2 cellular contexts compared by ENCODE assay signal in genomic region chr19:18388328-18389094, GRCh38.
TF ChIP-seq lines count a peak whose summit lies in the region.

No MANE protein-coding gene starts in this region.

TF ChIP-seq in HEK293, 187 proteins besides CTCF, POLR2A, EP300 and RAD21 (continued from another document and continues in another):
- no peak for TF ChIP-seq AEBP2 (tag by site-specific recombination; IDR thresholded peaks at IDR 0.05; ENCODE audit: borderline replicate concordance)
- TF ChIP-seq ZNF112 (tag by site-specific recombination; IDR thresholded peaks at IDR 0.05), result no peak
- TF ChIP-seq ZNF626 (tag by site-specific recombination; IDR thresholded peaks at IDR 0.05), result no peak
- TF ChIP-seq, protein P1, sequence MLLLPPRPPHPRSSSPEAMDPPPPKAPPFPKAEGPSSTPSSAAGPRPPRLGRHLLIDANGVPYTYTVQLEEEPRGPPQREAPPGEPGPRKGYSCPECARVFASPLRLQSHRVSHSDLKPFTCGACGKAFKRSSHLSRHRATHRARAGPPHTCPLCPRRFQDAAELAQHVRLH (tag by site-specific recombination; IDR thresholded peaks at IDR 0.05), result peak; percentile 54; the same call in 1 of the 2 replicates
- TF ChIP-seq ZNF140 (tag by site-specific recombination; IDR thresholded peaks at IDR 0.05), result no peak
- peak; percentile 15 for TF ChIP-seq ZNF623 (tag by site-specific recombination; IDR thresholded peaks at IDR 0.05)
- no peak for TF ChIP-seq ZNF513 (tag by site-specific recombination; IDR thresholded peaks at IDR 0.05)
- TF ChIP-seq ZNF37A (tag by site-specific recombination; IDR thresholded peaks at IDR 0.05), result no peak
- TF ChIP-seq, protein P2, sequence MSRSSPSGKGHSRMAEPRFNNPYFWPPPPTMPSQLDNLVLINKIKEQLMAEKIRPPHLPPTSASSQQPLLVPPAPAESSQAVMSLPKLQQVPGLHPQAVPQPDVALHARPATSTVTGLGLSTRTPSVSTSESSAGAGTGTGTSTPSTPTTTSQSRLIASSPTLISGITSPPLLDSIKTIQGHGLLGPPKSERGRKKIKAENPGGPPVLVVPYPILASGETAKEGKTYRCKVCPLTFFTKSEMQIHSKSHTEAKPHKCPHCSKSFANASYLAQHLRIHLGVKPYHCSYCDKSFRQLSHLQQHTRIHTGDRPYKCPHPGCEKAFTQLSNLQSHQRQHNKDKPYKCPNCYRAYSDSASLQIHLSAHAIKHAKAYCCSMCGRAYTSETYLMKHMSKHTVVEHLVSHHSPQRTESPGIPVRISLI (tag by site-specific recombination; IDR thresholded peaks at IDR 0.05), result no peak
- TF ChIP-seq, protein P3, sequence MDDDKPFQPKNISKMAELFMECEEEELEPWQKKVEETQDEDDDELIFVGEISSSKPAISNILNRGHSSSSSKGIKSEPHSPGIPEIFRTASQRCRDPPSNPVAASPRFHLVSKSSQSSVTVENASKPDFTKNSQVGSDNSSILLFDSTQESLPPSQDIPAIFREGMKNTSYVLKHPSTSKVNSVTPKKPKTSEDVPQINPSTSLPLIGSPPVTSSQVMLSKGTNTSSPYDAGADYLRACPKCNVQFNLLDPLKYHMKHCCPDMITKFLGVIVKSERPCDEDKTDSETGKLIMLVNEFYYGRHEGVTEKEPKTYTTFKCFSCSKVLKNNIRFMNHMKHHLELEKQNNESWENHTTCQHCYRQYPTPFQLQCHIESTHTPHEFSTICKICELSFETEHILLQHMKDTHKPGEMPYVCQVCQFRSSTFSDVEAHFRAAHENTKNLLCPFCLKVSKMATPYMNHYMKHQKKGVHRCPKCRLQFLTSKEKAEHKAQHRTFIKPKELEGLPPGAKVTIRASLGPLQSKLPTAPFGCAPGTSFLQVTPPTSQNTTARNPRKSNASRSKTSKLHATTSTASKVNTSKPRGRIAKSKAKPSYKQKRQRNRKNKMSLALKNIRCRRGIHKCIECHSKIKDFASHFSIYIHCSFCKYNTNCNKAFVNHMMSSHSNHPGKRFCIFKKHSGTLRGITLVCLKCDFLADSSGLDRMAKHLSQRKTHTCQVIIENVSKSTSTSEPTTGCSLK (tag by site-specific recombination; IDR thresholded peaks at IDR 0.05), result no peak
- no peak for TF ChIP-seq FEZF1 (tag by site-specific recombination; IDR thresholded peaks at IDR 0.05)
- no peak for TF ChIP-seq ZNF529 (tag by site-specific recombination; IDR thresholded peaks at IDR 0.05; ENCODE audit: insufficient replicate concordance)
- TF ChIP-seq ZNF670 (tag by site-specific recombination; IDR thresholded peaks at IDR 0.05; ENCODE audit: low read depth), result no peak
- TF ChIP-seq, protein P4, sequence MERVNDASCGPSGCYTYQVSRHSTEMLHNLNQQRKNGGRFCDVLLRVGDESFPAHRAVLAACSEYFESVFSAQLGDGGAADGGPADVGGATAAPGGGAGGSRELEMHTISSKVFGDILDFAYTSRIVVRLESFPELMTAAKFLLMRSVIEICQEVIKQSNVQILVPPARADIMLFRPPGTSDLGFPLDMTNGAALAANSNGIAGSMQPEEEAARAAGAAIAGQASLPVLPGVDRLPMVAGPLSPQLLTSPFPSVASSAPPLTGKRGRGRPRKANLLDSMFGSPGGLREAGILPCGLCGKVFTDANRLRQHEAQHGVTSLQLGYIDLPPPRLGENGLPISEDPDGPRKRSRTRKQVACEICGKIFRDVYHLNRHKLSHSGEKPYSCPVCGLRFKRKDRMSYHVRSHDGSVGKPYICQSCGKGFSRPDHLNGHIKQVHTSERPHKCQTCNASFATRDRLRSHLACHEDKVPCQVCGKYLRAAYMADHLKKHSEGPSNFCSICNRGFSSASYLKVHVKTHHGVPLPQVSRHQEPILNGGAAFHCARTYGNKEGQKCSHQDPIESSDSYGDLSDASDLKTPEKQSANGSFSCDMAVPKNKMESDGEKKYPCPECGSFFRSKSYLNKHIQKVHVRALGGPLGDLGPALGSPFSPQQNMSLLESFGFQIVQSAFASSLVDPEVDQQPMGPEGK (tag by site-specific recombination; IDR thresholded peaks at IDR 0.05), result no peak; the same call in 1 of the 2 replicates
- no peak for TF ChIP-seq ZSCAN23 (tag by site-specific recombination; IDR thresholded peaks at IDR 0.05)
- no peak for TF ChIP-seq ZNF48 (tag by site-specific recombination; IDR thresholded peaks at IDR 0.05)
- TF ChIP-seq ZNF510 (tag by site-specific recombination; IDR thresholded peaks at IDR 0.05; ENCODE audit: insufficient replicate concordance), result no peak
- peak; percentile 34; the same call in 1 of the 2 replicates for TF ChIP-seq BCL11B (tag by site-specific recombination; IDR thresholded peaks at IDR 0.05; ENCODE audit: low read depth)
- TF ChIP-seq HOXA7 (CRISPR knock-in tag; IDR thresholded peaks at IDR 0.05; ENCODE audit: borderline replicate concordance), result no peak

TF ChIP-seq in K562, 482 proteins besides CTCF, POLR2A, EP300 and RAD21 (continued from another document and continues in another):
- TF ChIP-seq, protein P5, sequence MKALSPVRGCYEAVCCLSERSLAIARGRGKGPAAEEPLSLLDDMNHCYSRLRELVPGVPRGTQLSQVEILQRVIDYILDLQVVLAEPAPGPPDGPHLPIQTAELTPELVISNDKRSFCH (CRISPR knock-in tag; IDR thresholded peaks at IDR 0.05), result no peak
- TF ChIP-seq, protein P5 (tag; IDR thresholded peaks at IDR 0.05), result peak; percentile 79; the same call in 1 of the 2 replicates
- TF ChIP-seq KAT8 (IDR thresholded peaks at IDR 0.05; ENCODE audit: low read depth), result no peak
- TF ChIP-seq GTF2E2 (tag; IDR thresholded peaks at IDR 0.05), result no peak
- TF ChIP-seq NUFIP1 (IDR thresholded peaks at IDR 0.05; ENCODE audit: partially characterized antibody), result no peak
- peak; percentile 98 for TF ChIP-seq ARID4B (CRISPR knock-in tag; IDR thresholded peaks at IDR 0.05)
- 0 out of 2 replicates have a peak, but pooled peaks have one; percentile 17 for TF ChIP-seq FOXJ2 (tag; IDR thresholded peaks at IDR 0.05)
- peak; percentile 57 for TF ChIP-seq TAF1 (IDR thresholded peaks at IDR 0.05; ENCODE audit: control insufficient read depth, extremely low read depth, insufficient read depth, low read length, severe bottlenecking)
- peak; percentile 66 for TF ChIP-seq SOX6 (IDR thresholded peaks at IDR 0.05)
- TF ChIP-seq, protein P6, sequence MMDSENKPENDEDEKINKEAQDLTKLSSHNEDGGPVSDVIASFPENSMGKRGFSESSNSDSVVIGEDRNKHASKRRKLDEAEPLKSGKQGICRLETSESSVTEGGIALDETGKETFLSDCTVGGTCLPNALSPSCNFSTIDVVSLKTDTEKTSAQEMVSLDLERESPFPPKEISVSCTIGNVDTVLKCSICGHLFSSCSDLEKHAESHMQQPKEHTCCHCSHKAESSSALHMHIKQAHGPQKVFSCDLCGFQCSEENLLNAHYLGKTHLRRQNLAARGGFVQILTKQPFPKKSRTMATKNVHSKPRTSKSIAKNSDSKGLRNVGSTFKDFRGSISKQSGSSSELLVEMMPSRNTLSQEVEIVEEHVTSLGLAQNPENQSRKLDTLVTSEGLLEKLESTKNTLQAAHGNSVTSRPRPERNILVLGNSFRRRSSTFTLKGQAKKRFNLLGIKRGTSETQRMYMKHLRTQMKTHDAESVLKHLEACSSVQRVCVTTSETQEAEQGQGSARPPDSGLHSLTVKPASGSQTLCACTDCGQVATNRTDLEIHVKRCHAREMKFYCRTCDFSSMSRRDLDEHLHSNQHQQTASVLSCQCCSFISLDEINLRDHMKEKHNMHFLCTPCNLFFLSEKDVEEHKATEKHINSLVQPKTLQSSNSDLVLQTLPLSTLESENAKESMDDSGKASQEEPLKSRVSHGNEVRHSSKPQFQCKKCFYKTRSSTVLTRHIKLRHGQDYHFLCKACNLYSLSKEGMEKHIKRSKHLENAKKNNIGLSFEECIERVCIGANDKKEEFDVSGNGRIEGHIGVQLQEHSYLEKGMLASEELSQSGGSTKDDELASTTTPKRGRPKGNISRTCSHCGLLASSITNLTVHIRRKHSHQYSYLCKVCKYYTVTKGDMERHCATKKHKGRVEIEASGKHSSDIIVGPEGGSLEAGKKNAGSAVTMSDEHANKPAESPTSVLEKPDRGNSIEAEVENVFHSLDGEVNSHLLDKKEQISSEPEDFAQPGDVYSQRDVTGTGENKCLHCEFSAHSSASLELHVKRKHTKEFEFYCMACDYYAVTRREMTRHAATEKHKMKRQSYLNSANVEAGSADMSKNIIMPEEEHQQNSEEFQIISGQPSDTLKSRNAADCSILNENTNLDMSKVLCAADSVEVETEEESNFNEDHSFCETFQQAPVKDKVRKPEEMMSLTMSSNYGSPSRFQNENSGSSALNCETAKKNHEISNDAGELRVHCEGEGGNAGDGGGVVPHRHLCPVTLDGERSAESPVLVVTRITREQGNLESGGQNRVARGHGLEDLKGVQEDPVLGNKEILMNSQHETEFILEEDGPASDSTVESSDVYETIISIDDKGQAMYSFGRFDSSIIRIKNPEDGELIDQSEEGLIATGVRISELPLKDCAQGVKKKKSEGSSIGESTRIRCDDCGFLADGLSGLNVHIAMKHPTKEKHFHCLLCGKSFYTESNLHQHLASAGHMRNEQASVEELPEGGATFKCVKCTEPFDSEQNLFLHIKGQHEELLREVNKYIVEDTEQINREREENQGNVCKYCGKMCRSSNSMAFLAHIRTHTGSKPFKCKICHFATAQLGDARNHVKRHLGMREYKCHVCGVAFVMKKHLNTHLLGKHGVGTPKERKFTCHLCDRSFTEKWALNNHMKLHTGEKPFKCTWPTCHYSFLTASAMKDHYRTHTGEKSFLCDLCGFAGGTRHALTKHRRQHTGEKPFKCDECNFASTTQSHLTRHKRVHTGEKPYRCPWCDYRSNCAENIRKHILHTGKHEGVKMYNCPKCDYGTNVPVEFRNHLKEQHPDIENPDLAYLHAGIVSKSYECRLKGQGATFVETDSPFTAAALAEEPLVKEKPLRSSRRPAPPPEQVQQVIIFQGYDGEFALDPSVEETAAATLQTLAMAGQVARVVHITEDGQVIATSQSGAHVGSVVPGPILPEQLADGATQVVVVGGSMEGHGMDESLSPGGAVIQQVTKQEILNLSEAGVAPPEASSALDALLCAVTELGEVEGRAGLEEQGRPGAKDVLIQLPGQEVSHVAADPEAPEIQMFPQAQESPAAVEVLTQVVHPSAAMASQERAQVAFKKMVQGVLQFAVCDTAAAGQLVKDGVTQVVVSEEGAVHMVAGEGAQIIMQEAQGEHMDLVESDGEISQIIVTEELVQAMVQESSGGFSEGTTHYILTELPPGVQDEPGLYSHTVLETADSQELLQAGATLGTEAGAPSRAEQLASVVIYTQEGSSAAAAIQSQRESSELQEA (IDR thresholded peaks at IDR 0.05; ENCODE audit: low read depth), result no peak
- peak; percentile 93; the same call in 1 of the 2 replicates for TF ChIP-seq SMARCA5 (IDR thresholded peaks at IDR 0.05)
- TF ChIP-seq GATAD2B (IDR thresholded peaks at IDR 0.05; ENCODE audit: borderline replicate concordance), result 0 out of 2 replicates have a peak, but pooled peaks have one; percentile 43
- peak; percentile 86 for TF ChIP-seq BHLHE40 (IDR thresholded peaks at IDR 0.05; ENCODE audit: low read length)
- TF ChIP-seq ARHGAP35 (IDR thresholded peaks at IDR 0.05; ENCODE audit: partially characterized antibody), result no peak
- TF ChIP-seq TCF3 (CRISPR knock-in tag; IDR thresholded peaks at IDR 0.05), result peak; percentile 36; the same call in 1 of the 2 replicates
- peak; percentile 63 for TF ChIP-seq ATF7 (IDR thresholded peaks at IDR 0.05)
- TF ChIP-seq EP400 (IDR thresholded peaks at IDR 0.05), result peak; percentile 66; the same call in 1 of the 2 replicates
- no peak for TF ChIP-seq NCOA2 (IDR thresholded peaks at IDR 0.05; ENCODE audit: partially characterized antibody in 2 of 2)
- TF ChIP-seq NFIC (IDR thresholded peaks at IDR 0.05), result peak; percentile 50; the same call in 1 of the 2 replicates
- no peak for TF ChIP-seq PHTF2 (CRISPR knock-in tag; IDR thresholded peaks at IDR 0.05)
- peak; percentile 79; the same call in 1 of the 2 replicates for TF ChIP-seq CBX1 (IDR thresholded peaks at IDR 0.05; ENCODE audit: low read depth)
- no peak for TF ChIP-seq CHD2 (IDR thresholded peaks at IDR 0.05; ENCODE audit: low read depth, low read length)
- peak; percentile 81 for TF ChIP-seq ZBED1 (IDR thresholded peaks at IDR 0.05)
